18 cellular contexts compared by ENCODE assay signal in genomic region chr5:127796207-127796606, GRCh38.
"Had no signal": no experiment of that assay in that cellular context is flagged by ENCODE, and none has a peak within 500 bp of the region (broad histone marks: within the 10 kb centered on the region; RNA-seq: fewer than 3 reads in every experiment).

No MANE protein-coding gene starts in this region.

- H3K4me3 Mint-ChIP-seq: dendritic cell treated with granulocyte-macrophage colony-stimulating factor and Interleukin-4, amounts not matched to agents 40 ng/mL and 50 ng/mL, for 4 days; effector memory CD8-positive, alpha-beta T cell; mesothelial cell of epicardium had no signal

- H3K4me1 Mint-ChIP-seq: mesothelial cell of epicardium had no signal

- ATAC-seq: effector memory CD8-positive, alpha-beta T cell; foreskin keratinocyte; gastroesophageal sphincter; heart right ventricle; left cardiac atrium; left lung; left ventricle myocardium superior; lower lobe of right lung; mucosa of descending colon had no signal

- H3K27me3 ChIP-seq: colonic mucosa, esophagus muscularis mucosa, foreskin keratinocyte, gastroesophageal sphincter, heart right ventricle, left lung had no signal

- DNase-seq: colonic mucosa; cortex of kidney; effector CD8-positive, alpha-beta T cell; effector memory CD8-positive, alpha-beta T cell; foreskin keratinocyte; head of caudate nucleus; heart right ventricle; hippocampal formation; left cardiac atrium; left lung; left ventricle myocardium superior; lower lobe of right lung; mesenchymal stem cell; mucosa of descending colon had no signal

- H3K36me3 ChIP-seq: colonic mucosa, esophagus muscularis mucosa, gastroesophageal sphincter, heart right ventricle, left lung, lower lobe of right lung had no signal

- H3K27ac Mint-ChIP-seq: dendritic cell treated with granulocyte-macrophage colony-stimulating factor and Interleukin-4, amounts not matched to agents 40 ng/mL and 50 ng/mL, for 4 days; effector memory CD8-positive, alpha-beta T cell; mesothelial cell of epicardium had no signal

- H3K27ac ChIP-seq: colonic mucosa, esophagus muscularis mucosa, foreskin keratinocyte, gastroesophageal sphincter, heart right ventricle, left lung, lower lobe of right lung had no signal

- H3K9me3 ChIP-seq: colonic mucosa had no signal

- H3K4me1 ChIP-seq: colonic mucosa, esophagus muscularis mucosa, foreskin keratinocyte, gastroesophageal sphincter, heart right ventricle, left lung, lower lobe of right lung had no signal

- H3K4me3 ChIP-seq: colonic mucosa, esophagus muscularis mucosa, gastroesophageal sphincter, heart right ventricle, left lung, lower lobe of right lung, mucosa of descending colon had no signal

- H3K27me3 Mint-ChIP-seq: dendritic cell treated with granulocyte-macrophage colony-stimulating factor and Interleukin-4, amounts not matched to agents 40 ng/mL and 50 ng/mL, for 4 days had no signal
